Comparison of ENCODE assay signal across 17 cellular contexts in the genomic region with DNA sequence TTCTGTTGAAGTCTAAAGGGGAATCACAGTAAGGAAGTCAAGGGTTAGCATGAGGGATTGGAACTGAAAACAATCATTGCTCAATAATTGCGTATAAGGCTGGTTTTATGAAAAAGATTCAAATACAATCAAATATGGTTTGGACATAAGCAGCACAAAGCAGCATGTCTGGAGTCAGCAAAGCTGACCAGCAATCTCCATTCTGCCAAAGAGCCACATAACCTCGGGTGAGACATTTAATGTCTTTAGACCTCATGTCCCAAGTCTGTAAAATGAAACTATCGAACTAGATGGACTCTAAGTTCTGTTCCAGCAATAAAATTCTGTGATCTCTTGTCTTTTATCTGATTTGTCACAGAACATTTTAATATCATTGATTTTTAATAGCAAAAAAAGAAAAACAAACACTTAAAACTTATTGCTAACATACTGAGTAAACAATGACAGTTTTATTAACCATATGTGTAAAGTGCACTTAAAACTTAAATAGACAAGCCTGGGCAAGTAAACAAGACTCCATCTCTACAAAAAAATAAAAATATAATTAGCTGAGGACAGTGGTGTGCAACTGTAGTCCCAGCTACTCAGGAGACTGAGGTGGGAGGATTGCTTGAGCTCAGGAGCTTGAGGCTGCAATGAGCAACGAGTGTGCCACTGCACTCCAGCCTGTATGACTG.
DNase-seq lines count a peak whose midpoint lies in the region; ATAC-seq and TF ChIP-seq lines count a peak whose summit lies in the region.
"Had no signal": no experiment of that assay in that cellular context is flagged by ENCODE, and none has a peak within 500 bp of the region (broad histone marks: within the 10 kb centered on the region; RNA-seq: fewer than 3 reads in every experiment).

No MANE protein-coding gene starts in this region.

- no peak overlapping the region for H2BK120ac ChIP-seq in IMR-90 (ENCODE audit: low read depth, low read length)

- H3K14ac ChIP-seq in IMR-90 (replicated peaks; ENCODE audit: low read depth, low read length) = no peak overlapping the region; the same call in 1 of the 2 replicates

- peaks cover 9 to 11% of the 10 kb centered on the region in 2 experiments; a peak in 3 of 4 replicates for H3K79me1 ChIP-seq in IMR-90 (ENCODE audit: low read depth in 1 of 2, low read length in 2 of 2)

- no peaks in the 10 kb centered on the region for H3K79me2 ChIP-seq in osteoblast (ENCODE audit: insufficient read depth, low read length)

- TF ChIP-seq POLR2A in IMR-90 (IDR thresholded peaks at IDR 0.05; ENCODE audit: low read depth, low read length) = no peak

- H3K27ac ChIP-seq in IMR-90 (ENCODE audit: insufficient read depth, low read length) (no peak overlapping the region), Panc1 (ENCODE audit: low read length) (peak overlapping the region; percentile 39; the same call in 1 of the 2 replicates), osteoblast (ENCODE audit: low read depth, low read length) (no peak overlapping the region)
- H3K27ac ChIP-seq: C4-2B, SJSA1 had no signal

- 60% methylated on average over 1 of the region's 4 CpGs; no CpG with 5 or more reads in 1 of the 2 experiments for WGBS in IMR-90 (ENCODE audit: extremely low coverage in 2 of 2, insufficient read length in 1 of 2), 2 experiments

- in situ Hi-C loops in IMR-90 (cut with MboI; ENCODE audit: low sequenced_read_pairs) (no loop called here), Panc1 (cut with HindIII; ENCODE audit: low pct_unique_long_range_greater_than_20kb, low sequenced_read_pairs) (no loop called here)

- no peak overlapping the region for H2BK5ac ChIP-seq in IMR-90 (ENCODE audit: low read depth, low read length, poor library complexity, severe bottlenecking)

- no peak overlapping the region for H2AK9ac ChIP-seq in IMR-90 (replicated peaks; ENCODE audit: low read depth, low read length, poor library complexity)

- ATAC-seq in IMR-90 (ENCODE audit: low read depth) (no peak), Panc1 (no peak), SK-N-SH treated with all-trans-retinoic acid at 6 μM for 48 hours (no peak)
- ATAC-seq: GM12878 had no signal

- H3K18ac ChIP-seq in IMR-90 (ENCODE audit: low read depth, low read length) = peak overlapping the region; percentile 47; the same call in 1 of the 2 replicates

- CTCF ChIA-PET in IMR-90 (lab: Yijun Ruan, JAX) = no interaction called here
- CTCF ChIA-PET in Panc1 (lab: Charles Lee) = no interaction called here

- H3K4me2 ChIP-seq in IMR-90 (ENCODE audit: low read depth, low read length) = no peak overlapping the region
- peak overlapping the region; percentile 53 for H3K4me2 ChIP-seq in osteoblast (ENCODE audit: insufficient read depth, low read length)

- H3K9me1 ChIP-seq in IMR-90 (ENCODE audit: insufficient read depth, low read length) = 0 out of 2 replicates have a peak, but pooled peaks cover 4% of the 10 kb centered on the region

- H4K8ac ChIP-seq in IMR-90 (ENCODE audit: low read depth in 2 of 2, low read length in 2 of 2) = no peak overlapping the region; a peak in 1 of 4 replicates

- H4K5ac ChIP-seq in IMR-90 (ENCODE audit: low read depth, low read length) = 0 out of 2 replicates have a peak overlapping the region, but pooled peaks have one; percentile 42

- H2AFZ ChIP-seq in IMR-90 (replicated peaks; ENCODE audit: low read length, poor library complexity) = no peak overlapping the region
- peak overlapping the region; percentile 62 for H2AFZ ChIP-seq in osteoblast (ENCODE audit: low read length)

- no peak overlapping the region for H3K9ac ChIP-seq in IMR-90 (ENCODE audit: low read depth, low read length)

- no peak overlapping the region for H3K23ac ChIP-seq in IMR-90 (ENCODE audit: low read depth, low read length)

- H4K20me1 ChIP-seq in IMR-90 (ENCODE audit: insufficient read depth, low read length) (0 out of 2 replicates have a peak, but pooled peaks cover 4% of the 10 kb centered on the region), osteoblast (ENCODE audit: insufficient read depth, low read length) (no peaks in the 10 kb centered on the region)

- H4K91ac ChIP-seq in IMR-90 (ENCODE audit: insufficient read depth, low read depth, low read length) = no peak overlapping the region

- BruUV-seq in IMR-90 (replicated peaks; lab: Mats Ljungman, UMichigan) = no TSS peak
- BruUV-seq in Panc1 (replicated peaks; lab: Mats Ljungman, UMichigan) = no TSS peak

- peaks cover 3% of the 10 kb centered on the region; the same call in 1 of the 2 replicates for H3K4me1 ChIP-seq in IMR-90 (ENCODE audit: control insufficient read depth, insufficient read depth, low read length)
- H3K4me1 ChIP-seq in Panc1 (ENCODE audit: control insufficient read depth, insufficient read depth, low read length) = peaks cover 7% of the 10 kb centered on the region; the same call in 1 of the 2 replicates
- peaks cover 11% of the 10 kb centered on the region for H3K4me1 ChIP-seq in osteoblast (ENCODE audit: insufficient read depth, low read length)
- H3K4me1 ChIP-seq: SJSA1 had no signal

- no peak overlapping the region for H3K56ac ChIP-seq in IMR-90 (ENCODE audit: extremely low read depth, insufficient read depth, low read length)

- peak overlapping the region; percentile 61; the same call in 1 of the 2 replicates for H3K4ac ChIP-seq in IMR-90 (ENCODE audit: low read depth, low read length)

- DNase-seq in NCI-H2171 treated with DMSO at 0.1 percent for 48 hours (lab: John Stamatoyannopoulos, UW) (peak; percentile 25), NCI-H2171 (lab: John Stamatoyannopoulos, UW) (no peak), IMR-90 (no peak), Panc1 (ENCODE audit: low read depth, low spot score) (no peak), osteoblast (ENCODE audit: insufficient read length, low spot score, missing footprints) (no peak), AML-193 (lab: John Stamatoyannopoulos, UW) (no peak)
- no peak for DNase-seq in stimulated activated naive CD4-positive, alpha-beta T cell (lab: John Stamatoyannopoulos, UW)
- DNase-seq: DMS 273 treated with DMSO at 0.1 percent for 48 hours; MM.1S; NCI-H187 treated with DMSO at 0.1 percent for 48 hours; NCI-H524; NK-92 treated with Interleukin-12 subunit alpha and Interleukin-12 subunit beta, amount 100 ng/mL, for 24 hours; SW 1271 had no signal

- H3K9me3 ChIP-seq in IMR-90 (ENCODE audit: control insufficient read depth, insufficient read depth, low read length) = no peaks in the 10 kb centered on the region
- H3K9me3 ChIP-seq in Panc1 (ENCODE audit: control insufficient read depth, insufficient read depth, low read depth, low read length) = no peaks in the 10 kb centered on the region
- H3K9me3 ChIP-seq in osteoblast (ENCODE audit: low read depth, low read length) = no peaks in the 10 kb centered on the region
- H3K9me3 ChIP-seq: SJSA1 had no signal

- no peak for TF ChIP-seq RAD21 in IMR-90 (IDR thresholded peaks at IDR 0.05; ENCODE audit: low read length)

- no peak overlapping the region for H2BK15ac ChIP-seq in IMR-90 (ENCODE audit: low read depth, low read length)

- intact Hi-C loops in IMR-90 (cut with micrococcal nuclease) (no loop called here), Panc1 (cut with micrococcal nuclease; ENCODE audit: unreplicated experiment) (no loop called here)

- no peaks in the 10 kb centered on the region for H3K36me3 ChIP-seq in IMR-90 (ENCODE audit: control insufficient read depth, insufficient read depth, low read length)
- no peaks in the 10 kb centered on the region for H3K36me3 ChIP-seq in Panc1 (ENCODE audit: control insufficient read depth, insufficient read depth, low read length)
- no peaks in the 10 kb centered on the region for H3K36me3 ChIP-seq in osteoblast (ENCODE audit: insufficient read depth, low read length)
- H3K36me3 ChIP-seq: SJSA1 had no signal

- no peak for TF ChIP-seq CTCF in IMR-90 (conservative IDR thresholded peaks at IDR 0.05; ENCODE audit: low read depth, low read length)
- no peak for TF ChIP-seq CTCF in Panc1 (IDR thresholded peaks at IDR 0.05)
- no peak for TF ChIP-seq CTCF in osteoblast (IDR thresholded peaks at IDR 0.05; ENCODE audit: extremely low read depth, low read depth, low read length)

- H2BK20ac ChIP-seq in IMR-90 (ENCODE audit: low read depth, low read length) = no peak overlapping the region

- dilution Hi-C loops in IMR-90 (cut with HindIII; ENCODE audit: low sequenced_read_pairs, unreplicated experiment) = no loop called here

- H3K27me3 ChIP-seq in IMR-90 (ENCODE audit: control insufficient read depth, insufficient read depth, low read length) (no peaks in the 10 kb centered on the region), Panc1 (ENCODE audit: control insufficient read depth, insufficient read depth, low read length) (no peaks in the 10 kb centered on the region), osteoblast (ENCODE audit: insufficient read depth, low read length) (no peaks in the 10 kb centered on the region)
- H3K27me3 ChIP-seq: SJSA1 had no signal

- H3K4me3 ChIP-seq in IMR-90 (ENCODE audit: insufficient read depth, low read depth, low read length) (no peak overlapping the region), Panc1 (ENCODE audit: low read depth in 2 of 2, low read length in 2 of 2) (no peak overlapping the region), osteoblast (ENCODE audit: insufficient read depth, low read length) (peak overlapping the region; percentile 8)
- H3K4me3 ChIP-seq: GM12878, SJSA1 had no signal

- POLR2A ChIA-PET in IMR-90 (lab: Charles Lee; ENCODE audit: unreplicated experiment) = no interaction called here
- POLR2A ChIA-PET in Panc1 (lab: Charles Lee) = no interaction called here

- H2AK5ac ChIP-seq in IMR-90 (ENCODE audit: low read depth, low read length) = no peak overlapping the region

TF ChIP-seq in IMR-90, 13 proteins besides CTCF, POLR2A, EP300 and RAD21 (continues in another document):
- no peak for TF ChIP-seq SMC3 (IDR thresholded peaks at IDR 0.05; ENCODE audit: low read depth, low read length)
- TF ChIP-seq MAZ (IDR thresholded peaks at IDR 0.05; ENCODE audit: borderline replicate concordance, low read depth, low read length) = no peak
- TF ChIP-seq CHD1 (IDR thresholded peaks at IDR 0.05; ENCODE audit: low read depth, low read length) = no peak
- TF ChIP-seq RFX5 (IDR thresholded peaks at IDR 0.05; ENCODE audit: low read depth, low read length) = no peak
- no peak for TF ChIP-seq MXI1 (IDR thresholded peaks at IDR 0.05; ENCODE audit: borderline replicate concordance, low read depth, low read length)
- TF ChIP-seq MAFK (IDR thresholded peaks at IDR 0.05; ENCODE audit: low read depth, low read length) = no peak
- TF ChIP-seq CEBPB (IDR thresholded peaks at IDR 0.05; ENCODE audit: low read depth, low read length) = no peak

TF ChIP-seq in SK-N-SH treated with all-trans-retinoic acid at 6 μM for 48 hours, 23 proteins besides CTCF, POLR2A, EP300 and RAD21 (continues in another document):
- TF ChIP-seq PPARA (CRISPR knock-in tag; IDR thresholded peaks at IDR 0.05; ENCODE audit: borderline replicate concordance) = no peak
- TF ChIP-seq ZFP30 (CRISPR knock-in tag; IDR thresholded peaks at IDR 0.05) = no peak
- TF ChIP-seq GLIS3 (CRISPR knock-in tag; IDR thresholded peaks at IDR 0.05) = no peak
- TF ChIP-seq CSDC2 (CRISPR knock-in tag; IDR thresholded peaks at IDR 0.05) = no peak
